21 cellular contexts compared by ENCODE assay signal in genomic region chr14:95237121-95237876, GRCh38.
DNase-seq lines count a peak whose midpoint lies in the region; ATAC-seq and TF ChIP-seq lines count a peak whose summit lies in the region.
"Had no signal": no experiment of that assay in that cellular context is flagged by ENCODE, and none has a peak within 500 bp of the region (broad histone marks: within the 10 kb centered on the region; RNA-seq: fewer than 3 reads in every experiment).

No MANE protein-coding gene starts in this region.

- H3K9me3 Mint-ChIP-seq in HFFc6, result peaks cover 15% of the 10 kb centered on the region; the same call in 1 of the 2 replicates
- H3K9me3 Mint-ChIP-seq: activated CD4-positive, alpha-beta T cell treated with anti-CD3 and anti-CD28 coated beads, Interleukin-2, amount 10 ng/mL, durations not matched to agents 24 days and 14 days; GM23338; neural crest cell had no signal

- peaks cover 12% of the 10 kb centered on the region; the same call in 1 of the 2 replicates for H3K9me3 ChIP-seq in BLaER1
- H3K9me3 ChIP-seq: psoas muscle had no signal

- H3K27me3 Mint-ChIP-seq in HFFc6 (ENCODE audit: insufficient read depth), result peaks cover 8% of the 10 kb centered on the region
- H3K27me3 Mint-ChIP-seq: T-cell had no signal

- H3K4me1 Mint-ChIP-seq in HFFc6 (ENCODE audit: low read depth), result no peaks in the 10 kb centered on the region
- H3K4me1 Mint-ChIP-seq: activated CD4-positive, alpha-beta T cell treated with anti-CD3 and anti-CD28 coated beads, Interleukin-2, amount 10 ng/mL, durations not matched to agents 24 days and 14 days; T-cell had no signal

- H4K20me1 ChIP-seq in BLaER1, result no peaks in the 10 kb centered on the region

- H3K4me3 ChIP-seq in BLaER1, result no peak overlapping the region
- no peak overlapping the region for H3K4me3 ChIP-seq in foreskin fibroblast (ENCODE audit: low read depth in 1 of 2, low read length in 2 of 2)
- H3K4me3 ChIP-seq: GM23338, hepatocyte, psoas muscle had no signal

- ATAC-seq in sciatic nerve, result peak; percentile 68
- ATAC-seq: GM23338, T-cell had no signal

- H3K9ac ChIP-seq in BLaER1, result no peak overlapping the region

- no peak overlapping the region for H3K4me3 Mint-ChIP-seq in HFFc6
- H3K4me3 Mint-ChIP-seq: activated CD4-positive, alpha-beta T cell treated with anti-CD3 and anti-CD28 coated beads, Interleukin-2, amount 10 ng/mL, durations not matched to agents 24 days and 14 days; GM23338; neural crest cell; T-cell had no signal

- no peak overlapping the region for H3K27ac ChIP-seq in BLaER1
- peak overlapping the region; percentile 25 for H3K27ac ChIP-seq in layer of hippocampus (ENCODE audit: low read depth, low read length)
- H3K27ac ChIP-seq: brain microvascular endothelial cell, hepatocyte, psoas muscle had no signal

- intact Hi-C loops in sciatic nerve (cut with DNase I), result no loop called here

- DNase-seq in HuH-7 (ENCODE audit: low spot score) (peak; percentile 42), sciatic nerve (ENCODE audit: low spot score) (no peak), HFFc6 (no peak), foreskin fibroblast (no peak), HCEC 1CT (no peak)
- DNase-seq: activated CD4-positive, alpha-beta T cell treated with anti-CD3 and anti-CD28 coated beads, Interleukin-2, amount 10 ng/mL, durations not matched to agents 24 days and 14 days; activated CD8-positive, alpha-beta memory T cell treated with anti-CD3 and anti-CD28 coated beads, Interleukin-2, amount 50 U/mL, for 4 hours; activated effector memory CD4-positive, alpha-beta T cell treated with anti-CD3 and anti-CD28 coated beads, Interleukin-2, amount 50 U/mL, for 16 hours; brain microvascular endothelial cell; mesendoderm; NCI-H187 treated with DMSO at 0.1 percent for 48 hours; NCI-H510A; OCI-M1; SIG-M5; T-cell had no signal

- no peak overlapping the region for H3K27ac Mint-ChIP-seq in HFFc6
- H3K27ac Mint-ChIP-seq: activated CD4-positive, alpha-beta T cell treated with anti-CD3 and anti-CD28 coated beads, Interleukin-2, amount 10 ng/mL, durations not matched to agents 24 days and 14 days; GM23338; T-cell had no signal

- no peaks in the 10 kb centered on the region for H3K36me3 ChIP-seq in BLaER1
- H3K36me3 ChIP-seq: brain microvascular endothelial cell had no signal

- peaks cover 91% of the 10 kb centered on the region for H3K4me1 ChIP-seq in BLaER1
- H3K4me1 ChIP-seq: psoas muscle had no signal

- H3K36me3 Mint-ChIP-seq in HFFc6 (ENCODE audit: low read depth), result no peaks in the 10 kb centered on the region
- H3K36me3 Mint-ChIP-seq: T-cell had no signal

- H3K27me3 ChIP-seq in BLaER1, result no peaks in the 10 kb centered on the region
- no peaks in the 10 kb centered on the region for H3K27me3 ChIP-seq in layer of hippocampus (ENCODE audit: control insufficient read depth, insufficient read depth, low read length)
- H3K27me3 ChIP-seq: brain microvascular endothelial cell, hepatocyte had no signal

- H3K4me2 ChIP-seq in BLaER1, result peak overlapping the region; percentile 87
- H3K4me2 ChIP-seq: GM23338, hepatocyte had no signal

- TF ChIP-seq CTCF in HFFc6 (IDR thresholded peaks at IDR 0.05) (no peak), foreskin fibroblast (IDR thresholded peaks at IDR 0.05; ENCODE audit: low read depth, low read length) (no peak)
